In genomic region chr20:21083825-21084325, GRCh38 we compare ENCODE assay signal across 2 cellular contexts.
TF ChIP-seq lines count a peak whose summit lies in the region.

No MANE protein-coding gene starts in this region.

TF ChIP-seq in HCT116, 20 proteins besides CTCF, POLR2A, EP300 and RAD21:
- TF ChIP-seq ELF1 (IDR thresholded peaks at IDR 0.05; ENCODE audit: borderline replicate concordance, low read depth) (no peak), CEBPB (IDR thresholded peaks at IDR 0.05; ENCODE audit: low read depth) (no peak), ZNF274 (IDR thresholded peaks at IDR 0.05; ENCODE audit: low read depth, low read length) (no peak), ZFX (IDR thresholded peaks at IDR 0.05) (no peak), ZBTB33 (IDR thresholded peaks at IDR 0.05; ENCODE audit: extremely low read depth, insufficient replicate concordance, low read length) (no peak), FOSL1 (IDR thresholded peaks at IDR 0.05; ENCODE audit: low read depth) (no peak), CBX3 (IDR thresholded peaks at IDR 0.05; ENCODE audit: low read depth) (no peak), EGR1 (IDR thresholded peaks at IDR 0.05; ENCODE audit: low read depth) (no peak), SIN3A (IDR thresholded peaks at IDR 0.05; ENCODE audit: low read depth) (no peak), MAX (IDR thresholded peaks at IDR 0.05) (no peak), REST (IDR thresholded peaks at IDR 0.05; ENCODE audit: low read depth) (no peak), EZH2 (IDR thresholded peaks at IDR 0.05) (no peak), POLR2AphosphoS5 (IDR thresholded peaks at IDR 0.05; ENCODE audit: low read depth, low read length) (no peak), YY1 (IDR thresholded peaks at IDR 0.05; ENCODE audit: extremely low read depth, insufficient replicate concordance, low read depth, low read length) (no peak), TCF7L2 (IDR thresholded peaks at IDR 0.05; ENCODE audit: borderline replicate concordance, extremely low read depth, insufficient read depth, insufficient read length) (no peak), SRF (IDR thresholded peaks at IDR 0.05; ENCODE audit: low read depth) (no peak)
- TF ChIP-seq, protein P1, sequence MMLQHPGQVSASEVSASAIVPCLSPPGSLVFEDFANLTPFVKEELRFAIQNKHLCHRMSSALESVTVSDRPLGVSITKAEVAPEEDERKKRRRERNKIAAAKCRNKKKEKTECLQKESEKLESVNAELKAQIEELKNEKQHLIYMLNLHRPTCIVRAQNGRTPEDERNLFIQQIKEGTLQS (IDR thresholded peaks at IDR 0.05) = no peak

TF ChIP-seq in GM12878, 131 proteins besides CTCF, POLR2A, EP300 and RAD21:
- TF ChIP-seq ZNF687 (IDR thresholded peaks at IDR 0.05) = no peak
- TF ChIP-seq, protein P2, sequence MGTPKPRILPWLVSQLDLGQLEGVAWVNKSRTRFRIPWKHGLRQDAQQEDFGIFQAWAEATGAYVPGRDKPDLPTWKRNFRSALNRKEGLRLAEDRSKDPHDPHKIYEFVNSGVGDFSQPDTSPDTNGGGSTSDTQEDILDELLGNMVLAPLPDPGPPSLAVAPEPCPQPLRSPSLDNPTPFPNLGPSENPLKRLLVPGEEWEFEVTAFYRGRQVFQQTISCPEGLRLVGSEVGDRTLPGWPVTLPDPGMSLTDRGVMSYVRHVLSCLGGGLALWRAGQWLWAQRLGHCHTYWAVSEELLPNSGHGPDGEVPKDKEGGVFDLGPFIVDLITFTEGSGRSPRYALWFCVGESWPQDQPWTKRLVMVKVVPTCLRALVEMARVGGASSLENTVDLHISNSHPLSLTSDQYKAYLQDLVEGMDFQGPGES (IDR thresholded peaks at IDR 0.05) = no peak
- TF ChIP-seq NFYA (IDR thresholded peaks at IDR 0.05; ENCODE audit: borderline replicate concordance, low read depth, low read length) = no peak
- no peak for TF ChIP-seq ESRRA (IDR thresholded peaks at IDR 0.05; ENCODE audit: low read length)
- no peak for TF ChIP-seq GABPA (IDR thresholded peaks at IDR 0.05; ENCODE audit: low read depth)
- no peak for TF ChIP-seq RUNX3 (IDR thresholded peaks at IDR 0.05; ENCODE audit: low read length)
- no peak for TF ChIP-seq BACH1 (IDR thresholded peaks at IDR 0.05; ENCODE audit: borderline replicate concordance)
- TF ChIP-seq SREBF1 (IDR thresholded peaks at IDR 0.05; ENCODE audit: low read length) = no peak
- TF ChIP-seq, protein P3, sequence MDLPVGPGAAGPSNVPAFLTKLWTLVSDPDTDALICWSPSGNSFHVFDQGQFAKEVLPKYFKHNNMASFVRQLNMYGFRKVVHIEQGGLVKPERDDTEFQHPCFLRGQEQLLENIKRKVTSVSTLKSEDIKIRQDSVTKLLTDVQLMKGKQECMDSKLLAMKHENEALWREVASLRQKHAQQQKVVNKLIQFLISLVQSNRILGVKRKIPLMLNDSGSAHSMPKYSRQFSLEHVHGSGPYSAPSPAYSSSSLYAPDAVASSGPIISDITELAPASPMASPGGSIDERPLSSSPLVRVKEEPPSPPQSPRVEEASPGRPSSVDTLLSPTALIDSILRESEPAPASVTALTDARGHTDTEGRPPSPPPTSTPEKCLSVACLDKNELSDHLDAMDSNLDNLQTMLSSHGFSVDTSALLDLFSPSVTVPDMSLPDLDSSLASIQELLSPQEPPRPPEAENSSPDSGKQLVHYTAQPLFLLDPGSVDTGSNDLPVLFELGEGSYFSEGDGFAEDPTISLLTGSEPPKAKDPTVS (IDR thresholded peaks at IDR 0.05; ENCODE audit: low read depth, low read length) = no peak
- no peak for TF ChIP-seq GATAD2B (conservative IDR thresholded peaks at IDR 0.05; ENCODE audit: low read depth)
- TF ChIP-seq SMARCA5 (IDR thresholded peaks at IDR 0.05) = no peak
- no peak for TF ChIP-seq MLLT1 (IDR thresholded peaks at IDR 0.05)
- TF ChIP-seq SIN3A (IDR thresholded peaks at IDR 0.05; ENCODE audit: low read depth, low read length) = no peak
- TF ChIP-seq, protein P4, sequence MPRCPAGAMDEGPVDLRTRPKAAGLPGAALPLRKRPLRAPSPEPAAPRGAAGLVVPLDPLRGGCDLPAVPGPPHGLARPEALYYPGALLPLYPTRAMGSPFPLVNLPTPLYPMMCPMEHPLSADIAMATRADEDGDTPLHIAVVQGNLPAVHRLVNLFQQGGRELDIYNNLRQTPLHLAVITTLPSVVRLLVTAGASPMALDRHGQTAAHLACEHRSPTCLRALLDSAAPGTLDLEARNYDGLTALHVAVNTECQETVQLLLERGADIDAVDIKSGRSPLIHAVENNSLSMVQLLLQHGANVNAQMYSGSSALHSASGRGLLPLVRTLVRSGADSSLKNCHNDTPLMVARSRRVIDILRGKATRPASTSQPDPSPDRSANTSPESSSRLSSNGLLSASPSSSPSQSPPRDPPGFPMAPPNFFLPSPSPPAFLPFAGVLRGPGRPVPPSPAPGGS (IDR thresholded peaks at IDR 0.05; ENCODE audit: borderline replicate concordance, insufficient read depth, low read depth, low read length, poor library complexity, severe bottlenecking) = no peak
- TF ChIP-seq WRNIP1 (IDR thresholded peaks at IDR 0.05; ENCODE audit: borderline replicate concordance, low read depth, low read length) = no peak
- TF ChIP-seq NFXL1 (IDR thresholded peaks at IDR 0.05; ENCODE audit: borderline replicate concordance) = no peak
- TF ChIP-seq ZZZ3 (IDR thresholded peaks at IDR 0.05; ENCODE audit: control insufficient read depth, insufficient read length, low read depth) = no peak
- TF ChIP-seq ETV6 (conservative IDR thresholded peaks at IDR 0.05 in 1 of 2, IDR thresholded peaks at IDR 0.05 in 1 of 2; ENCODE audit: borderline replicate concordance in 1 of 2, low read depth in 1 of 2) = no peak
